Comparison of ENCODE assay signal across 8 cellular contexts in genomic region chr2:3959372-3959771, GRCh38.
DNase-seq lines count a peak whose midpoint lies in the region; ATAC-seq, FAIRE-seq and TF ChIP-seq lines count a peak whose summit lies in the region.

No MANE protein-coding gene starts in this region.

- 9 to 14% (median 12%) methylated on average over 2 of the region's 2 CpGs for WGBS in heart left ventricle, 4 donors

- H3K36me3 ChIP-seq in heart left ventricle (no peaks in the 10 kb centered on the region), keratinocyte (ENCODE audit: control insufficient read depth in 2 of 2, extremely low read depth in 1 of 2, insufficient read depth in 2 of 2, low read length in 2 of 2) (no peaks in the 10 kb centered on the region), mucosa of descending colon (ENCODE audit: low read depth) (no peaks in the 10 kb centered on the region)

- no peak for DNase-seq in heart left ventricle
- no peak for DNase-seq in left ventricle myocardium superior
- DNase-seq in NCI-H1436 (lab: John Stamatoyannopoulos, UW) = peak; percentile 60
- peak; percentile 22 for DNase-seq in activated CD8-positive, alpha-beta T cell treated with anti-CD3 and anti-CD28 coated beads, Interleukin-2, amount 10 ng/mL, durations not matched to agents 7 days and 5 days
- DNase-seq in keratinocyte (ENCODE audit: low read depth, low spot score) = no peak
- no peak for DNase-seq in mucosa of descending colon
- no peak for DNase-seq in CD4-positive, alpha-beta T cell
- no peak for DNase-seq in posterior cingulate gyrus

- no peak for TF ChIP-seq POLR2A in heart left ventricle (IDR thresholded peaks at IDR 0.05)

- H4K20me1 ChIP-seq in keratinocyte (ENCODE audit: control insufficient read depth, extremely low read depth, insufficient read depth, low read length) = no peaks in the 10 kb centered on the region

- no peaks in the 10 kb centered on the region for H3K27me3 Mint-ChIP-seq in activated CD8-positive, alpha-beta T cell treated with anti-CD3 and anti-CD28 coated beads, Interleukin-2, amount 10 ng/mL, durations not matched to agents 7 days and 5 days (ENCODE audit: low read depth)
- H3K27me3 Mint-ChIP-seq in CD4-positive, alpha-beta T cell = peaks cover 9% of the 10 kb centered on the region

- H3K9me1 ChIP-seq in keratinocyte (ENCODE audit: control insufficient read depth, extremely low read depth, insufficient read depth, low read length) = no peaks in the 10 kb centered on the region

- no peak overlapping the region for H3K4me3 Mint-ChIP-seq in activated CD8-positive, alpha-beta T cell treated with anti-CD3 and anti-CD28 coated beads, Interleukin-2, amount 10 ng/mL, durations not matched to agents 7 days and 5 days
- no peak overlapping the region for H3K4me3 Mint-ChIP-seq in CD4-positive, alpha-beta T cell

- no peaks in the 10 kb centered on the region for H3K4me1 Mint-ChIP-seq in activated CD8-positive, alpha-beta T cell treated with anti-CD3 and anti-CD28 coated beads, Interleukin-2, amount 10 ng/mL, durations not matched to agents 7 days and 5 days (ENCODE audit: low read depth)
- no peaks in the 10 kb centered on the region for H3K4me1 Mint-ChIP-seq in CD4-positive, alpha-beta T cell (ENCODE audit: low read depth)

- POLR2A ChIA-PET in activated CD8-positive, alpha-beta T cell treated with anti-CD3 and anti-CD28 coated beads, Interleukin-2, amount 10 ng/mL, durations not matched to agents 7 days and 5 days (lab: Charles Lee) = no interaction called here
- POLR2A ChIA-PET in CD4-positive, alpha-beta T cell (lab: Charles Lee) = no interaction called here

- intact Hi-C loops in heart left ventricle (cut with DNase I) (loop anchor here in 3 of 10 donors (5.0 to 10.0 kb wide), 2 partner anchors 1405 to 1408 kb away; no protein-coding TSS in a partner anchor), left ventricle myocardium superior (cut with micrococcal nuclease) (no loop called here), mucosa of descending colon (cut with DNase I, micrococcal nuclease) (no loop called here), posterior cingulate gyrus (cut with DNase I) (no loop called here)
- intact Hi-C loops in CD4-positive, alpha-beta T cell (cut with DNase I, micrococcal nuclease) = no loop called here

- H3K4me1 ChIP-seq in heart left ventricle (no peaks in the 10 kb centered on the region), keratinocyte (ENCODE audit: control insufficient read depth, extremely low read depth, insufficient read depth, low read length) (no peaks in the 10 kb centered on the region), mucosa of descending colon (ENCODE audit: low read depth) (no peaks in the 10 kb centered on the region)

- no peak overlapping the region for H3K27ac ChIP-seq in heart left ventricle
- no peak overlapping the region for H3K27ac ChIP-seq in keratinocyte (ENCODE audit: control insufficient read depth, insufficient read depth, low read length)
- no peak overlapping the region for H3K27ac ChIP-seq in CD4-positive, alpha-beta T cell (ENCODE audit: low read depth, low read length)

- H3K36me3 Mint-ChIP-seq in activated CD8-positive, alpha-beta T cell treated with anti-CD3 and anti-CD28 coated beads, Interleukin-2, amount 10 ng/mL, durations not matched to agents 7 days and 5 days (ENCODE audit: low read depth) = no peaks in the 10 kb centered on the region
- no peaks in the 10 kb centered on the region for H3K36me3 Mint-ChIP-seq in CD4-positive, alpha-beta T cell (ENCODE audit: low read depth)

- no peak overlapping the region for H3K4me3 ChIP-seq in heart left ventricle
- H3K4me3 ChIP-seq in keratinocyte (ENCODE audit: control insufficient read depth in 2 of 3, extremely low read depth in 1 of 3, insufficient read depth in 2 of 3, low read depth in 1 of 3, low read length in 3 of 3) = no peak overlapping the region
- H3K4me3 ChIP-seq in mucosa of descending colon = no peak overlapping the region

- dilution Hi-C loops in keratinocyte (cut with MboI; ENCODE audit: extremely low pct_ligation_motif_present, low sequenced_read_pairs) = no loop called here

- H3K4me2 ChIP-seq in keratinocyte (ENCODE audit: control insufficient read depth, extremely low read depth, insufficient read depth, low read depth, low read length) = no peak overlapping the region

- no peaks in the 10 kb centered on the region for H3K9me3 Mint-ChIP-seq in activated CD8-positive, alpha-beta T cell treated with anti-CD3 and anti-CD28 coated beads, Interleukin-2, amount 10 ng/mL, durations not matched to agents 7 days and 5 days (ENCODE audit: insufficient read depth)
- H3K9me3 Mint-ChIP-seq in CD4-positive, alpha-beta T cell = no peaks in the 10 kb centered on the region

- no peaks in the 10 kb centered on the region for H3K9me3 ChIP-seq in heart left ventricle
- H3K9me3 ChIP-seq in keratinocyte (ENCODE audit: control insufficient read depth, low read depth, low read length) = no peaks in the 10 kb centered on the region
- H3K9me3 ChIP-seq in mucosa of descending colon = no peaks in the 10 kb centered on the region
- H3K9me3 ChIP-seq in CD4-positive, alpha-beta T cell (ENCODE audit: control insufficient read depth, low read length) = no peaks in the 10 kb centered on the region

- no peak overlapping the region for H3K27ac Mint-ChIP-seq in activated CD8-positive, alpha-beta T cell treated with anti-CD3 and anti-CD28 coated beads, Interleukin-2, amount 10 ng/mL, durations not matched to agents 7 days and 5 days
- no peak overlapping the region for H3K27ac Mint-ChIP-seq in CD4-positive, alpha-beta T cell

- TF ChIP-seq CTCF in heart left ventricle (IDR thresholded peaks at IDR 0.05) (peak; percentile 58 to 81 (median 70)), keratinocyte (optimal IDR thresholded peaks at IDR 0.05 in 1 of 3, IDR thresholded peaks at IDR 0.05 in 1 of 3, conservative IDR thresholded peaks at IDR 0.05 in 1 of 3; ENCODE audit: extremely low read depth in 1 of 3, insufficient read depth in 2 of 3, low read length in 3 of 3) (peak; percentile 45 to 69 (median 50)), mucosa of descending colon (IDR thresholded peaks at IDR 0.05) (no peak)
- no peak for TF ChIP-seq CTCF in CD4-positive, alpha-beta T cell (IDR thresholded peaks at IDR 0.05)

- H2AFZ ChIP-seq in keratinocyte (ENCODE audit: control insufficient read depth, low read length) = no peak overlapping the region

- no peak overlapping the region for H3K9ac ChIP-seq in keratinocyte (ENCODE audit: control insufficient read depth, extremely low read depth, insufficient read depth, low read length)

- ATAC-seq in heart left ventricle (no peak), left ventricle myocardium superior (no peak), mucosa of descending colon (no peak)
- ATAC-seq in activated CD8-positive, alpha-beta T cell treated with anti-CD3 and anti-CD28 coated beads, Interleukin-2, amount 10 ng/mL, durations not matched to agents 7 days and 5 days = no peak
- no peak for ATAC-seq in CD4-positive, alpha-beta T cell (ENCODE audit: poor library complexity)

- FAIRE-seq in keratinocyte (lab: Jason Lieb, UNC) = no peak

- peaks cover 0 to 15% (median 0%) of the 10 kb centered on the region in 9 donors for H3K27me3 ChIP-seq in heart left ventricle
- H3K27me3 ChIP-seq in keratinocyte (ENCODE audit: control insufficient read depth, extremely low read depth, insufficient read depth, low read length) = no peaks in the 10 kb centered on the region
- no peaks in the 10 kb centered on the region for H3K27me3 ChIP-seq in CD4-positive, alpha-beta T cell (ENCODE audit: control insufficient read depth, insufficient read depth, low read length)

- no peaks in the 10 kb centered on the region for H3K79me2 ChIP-seq in keratinocyte (ENCODE audit: control insufficient read depth, insufficient read depth, low read length)

- CTCF ChIA-PET in activated CD8-positive, alpha-beta T cell treated with anti-CD3 and anti-CD28 coated beads, Interleukin-2, amount 10 ng/mL, durations not matched to agents 7 days and 5 days (lab: Charles Lee) = interaction anchor here (0.6 to 1.6 kb wide), 8 partner anchors 10 to 1406 kb away, joined by 3 to 5 read pairs (median 4); no protein-coding TSS in a partner anchor
- CTCF ChIA-PET in CD4-positive, alpha-beta T cell (lab: Charles Lee) = interaction anchor here (0.6 to 0.7 kb wide), 2 partner anchors 967 to 1834 kb away, joined by 3 read pairs; no protein-coding TSS in a partner anchor

Comparison
In these comparisons a context has a peak if more than half of its experiments do, and no peak if none do; other contexts are left out.
1. DNase-seq: peak in NCI-H1436 (single experiment) and activated CD8-positive, alpha-beta T cell treated with anti-CD3 and anti-CD28 coated beads, Interleukin-2, amount 10 ng/mL, durations not matched to agents 7 days and 5 days (single experiment); none in heart left ventricle (0 of 5), left ventricle myocardium superior (single experiment), keratinocyte (single experiment), mucosa of descending colon (0 of 3), CD4-positive, alpha-beta T cell (0 of 10) and posterior cingulate gyrus (0 of 10).
2. CTCF ChIP-seq: peak in heart left ventricle (12 of 12) and keratinocyte (3 of 3); none in mucosa of descending colon (single experiment) and CD4-positive, alpha-beta T cell (single experiment).